Comparison of ENCODE assay signal across 1 cellular context in the genomic region with DNA sequence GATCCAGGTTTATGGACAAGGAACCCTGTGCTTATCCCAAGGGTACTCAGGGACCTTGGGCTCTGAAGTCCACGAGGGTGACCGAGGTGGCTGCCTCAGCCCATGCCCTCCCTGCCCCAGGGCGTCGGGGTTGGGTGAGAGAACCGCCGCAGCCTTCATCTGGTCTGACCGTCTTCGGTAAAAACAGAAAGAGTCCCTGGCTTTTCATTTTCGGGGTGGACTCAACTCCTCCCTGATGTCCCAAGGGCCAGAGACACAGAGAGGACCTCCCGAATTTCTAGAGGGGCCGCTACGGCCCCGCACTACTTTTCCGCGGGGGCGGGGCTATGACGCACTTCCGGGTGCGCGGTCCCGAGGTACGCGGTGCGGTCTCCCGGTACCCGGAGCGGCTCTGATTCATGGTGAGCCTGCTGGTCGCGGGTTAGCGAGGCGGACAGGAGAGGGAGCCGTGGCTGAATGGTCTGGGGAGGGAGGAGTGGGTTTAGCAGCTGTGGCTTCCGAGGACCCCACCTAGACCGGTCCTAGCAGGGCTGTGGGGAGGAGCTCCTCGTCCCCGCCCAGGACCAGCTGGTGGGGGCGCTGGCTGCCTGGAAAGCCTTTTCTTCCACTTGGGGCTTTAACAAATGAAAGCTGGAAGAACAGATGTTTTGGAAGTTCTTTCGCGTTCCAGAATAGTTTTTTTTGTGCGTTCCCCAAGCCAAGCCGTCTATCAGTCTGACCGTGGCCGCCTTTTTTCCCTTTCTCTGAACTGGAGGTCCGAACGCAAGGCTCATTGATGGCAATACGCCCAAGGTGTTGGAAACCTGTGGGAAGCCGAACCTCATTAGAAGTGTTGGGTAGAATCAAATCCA.
TF ChIP-seq lines count a peak whose summit lies in the region.

A gene (plus strand): TSS at position 334 of the 851 bp plus-strand sequence. CDS start 7,233 bp downstream, outside the sequence.

TF ChIP-seq in HepG2, 621 proteins besides CTCF, POLR2A, EP300 and RAD21 (continued from another document and continues in another):
- TF ChIP-seq, protein P1, sequence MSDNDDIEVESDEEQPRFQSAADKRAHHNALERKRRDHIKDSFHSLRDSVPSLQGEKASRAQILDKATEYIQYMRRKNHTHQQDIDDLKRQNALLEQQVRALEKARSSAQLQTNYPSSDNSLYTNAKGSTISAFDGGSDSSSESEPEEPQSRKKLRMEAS (IDR thresholded peaks at IDR 0.05) = peak; percentile 78
- no peak for TF ChIP-seq HMG20B (CRISPR knock-in tag; conservative IDR thresholded peaks at IDR 0.05)
- no peak for TF ChIP-seq NFRKB (IDR thresholded peaks at IDR 0.05)
- TF ChIP-seq ZNF292 (CRISPR knock-in tag; IDR thresholded peaks at IDR 0.05; ENCODE audit: borderline replicate concordance, low read depth) = 0 out of 2 replicates have a peak, but pooled peaks have one; percentile 26
- TF ChIP-seq, protein P2, sequence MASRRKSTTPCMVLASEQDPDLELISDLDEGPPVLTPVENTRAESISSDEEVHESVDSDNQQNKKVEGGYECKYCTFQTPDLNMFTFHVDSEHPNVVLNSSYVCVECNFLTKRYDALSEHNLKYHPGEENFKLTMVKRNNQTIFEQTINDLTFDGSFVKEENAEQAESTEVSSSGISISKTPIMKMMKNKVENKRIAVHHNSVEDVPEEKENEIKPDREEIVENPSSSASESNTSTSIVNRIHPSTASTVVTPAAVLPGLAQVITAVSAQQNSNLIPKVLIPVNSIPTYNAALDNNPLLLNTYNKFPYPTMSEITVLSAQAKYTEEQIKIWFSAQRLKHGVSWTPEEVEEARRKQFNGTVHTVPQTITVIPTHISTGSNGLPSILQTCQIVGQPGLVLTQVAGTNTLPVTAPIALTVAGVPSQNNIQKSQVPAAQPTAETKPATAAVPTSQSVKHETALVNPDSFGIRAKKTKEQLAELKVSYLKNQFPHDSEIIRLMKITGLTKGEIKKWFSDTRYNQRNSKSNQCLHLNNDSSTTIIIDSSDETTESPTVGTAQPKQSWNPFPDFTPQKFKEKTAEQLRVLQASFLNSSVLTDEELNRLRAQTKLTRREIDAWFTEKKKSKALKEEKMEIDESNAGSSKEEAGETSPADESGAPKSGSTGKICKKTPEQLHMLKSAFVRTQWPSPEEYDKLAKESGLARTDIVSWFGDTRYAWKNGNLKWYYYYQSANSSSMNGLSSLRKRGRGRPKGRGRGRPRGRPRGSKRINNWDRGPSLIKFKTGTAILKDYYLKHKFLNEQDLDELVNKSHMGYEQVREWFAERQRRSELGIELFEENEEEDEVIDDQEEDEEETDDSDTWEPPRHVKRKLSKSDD (CRISPR knock-in tag; IDR thresholded peaks at IDR 0.05; ENCODE audit: low read depth) = no peak; the same call in 1 of the 2 replicates
- TF ChIP-seq U2AF1 (optimal IDR thresholded peaks at IDR 0.05; ENCODE audit: low read depth, low read length) = peak; percentile 76
- TF ChIP-seq, protein P3, sequence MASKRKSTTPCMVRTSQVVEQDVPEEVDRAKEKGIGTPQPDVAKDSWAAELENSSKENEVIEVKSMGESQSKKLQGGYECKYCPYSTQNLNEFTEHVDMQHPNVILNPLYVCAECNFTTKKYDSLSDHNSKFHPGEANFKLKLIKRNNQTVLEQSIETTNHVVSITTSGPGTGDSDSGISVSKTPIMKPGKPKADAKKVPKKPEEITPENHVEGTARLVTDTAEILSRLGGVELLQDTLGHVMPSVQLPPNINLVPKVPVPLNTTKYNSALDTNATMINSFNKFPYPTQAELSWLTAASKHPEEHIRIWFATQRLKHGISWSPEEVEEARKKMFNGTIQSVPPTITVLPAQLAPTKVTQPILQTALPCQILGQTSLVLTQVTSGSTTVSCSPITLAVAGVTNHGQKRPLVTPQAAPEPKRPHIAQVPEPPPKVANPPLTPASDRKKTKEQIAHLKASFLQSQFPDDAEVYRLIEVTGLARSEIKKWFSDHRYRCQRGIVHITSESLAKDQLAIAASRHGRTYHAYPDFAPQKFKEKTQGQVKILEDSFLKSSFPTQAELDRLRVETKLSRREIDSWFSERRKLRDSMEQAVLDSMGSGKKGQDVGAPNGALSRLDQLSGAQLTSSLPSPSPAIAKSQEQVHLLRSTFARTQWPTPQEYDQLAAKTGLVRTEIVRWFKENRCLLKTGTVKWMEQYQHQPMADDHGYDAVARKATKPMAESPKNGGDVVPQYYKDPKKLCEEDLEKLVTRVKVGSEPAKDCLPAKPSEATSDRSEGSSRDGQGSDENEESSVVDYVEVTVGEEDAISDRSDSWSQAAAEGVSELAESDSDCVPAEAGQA (IDR thresholded peaks at IDR 0.05; ENCODE audit: low read depth) = peak; percentile 63
- TF ChIP-seq, protein P3 (CRISPR knock-in tag; IDR thresholded peaks at IDR 0.05; ENCODE audit: borderline replicate concordance) = no peak
- TF ChIP-seq ZSCAN12 (CRISPR knock-in tag; IDR thresholded peaks at IDR 0.05) = no peak
- no peak for TF ChIP-seq ETV5 (CRISPR knock-in tag; IDR thresholded peaks at IDR 0.05; ENCODE audit: borderline replicate concordance)
- TF ChIP-seq MEIS2 (CRISPR knock-in tag; IDR thresholded peaks at IDR 0.05) = peak; percentile 27; the same call in 1 of the 2 replicates
- TF ChIP-seq, protein P4, sequence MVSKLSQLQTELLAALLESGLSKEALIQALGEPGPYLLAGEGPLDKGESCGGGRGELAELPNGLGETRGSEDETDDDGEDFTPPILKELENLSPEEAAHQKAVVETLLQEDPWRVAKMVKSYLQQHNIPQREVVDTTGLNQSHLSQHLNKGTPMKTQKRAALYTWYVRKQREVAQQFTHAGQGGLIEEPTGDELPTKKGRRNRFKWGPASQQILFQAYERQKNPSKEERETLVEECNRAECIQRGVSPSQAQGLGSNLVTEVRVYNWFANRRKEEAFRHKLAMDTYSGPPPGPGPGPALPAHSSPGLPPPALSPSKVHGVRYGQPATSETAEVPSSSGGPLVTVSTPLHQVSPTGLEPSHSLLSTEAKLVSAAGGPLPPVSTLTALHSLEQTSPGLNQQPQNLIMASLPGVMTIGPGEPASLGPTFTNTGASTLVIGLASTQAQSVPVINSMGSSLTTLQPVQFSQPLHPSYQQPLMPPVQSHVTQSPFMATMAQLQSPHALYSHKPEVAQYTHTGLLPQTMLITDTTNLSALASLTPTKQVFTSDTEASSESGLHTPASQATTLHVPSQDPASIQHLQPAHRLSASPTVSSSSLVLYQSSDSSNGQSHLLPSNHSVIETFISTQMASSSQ (IDR thresholded peaks at IDR 0.05; ENCODE audit: low read depth) = no peak
- TF ChIP-seq, protein P4 (CRISPR knock-in tag; IDR thresholded peaks at IDR 0.05; ENCODE audit: borderline replicate concordance) = peak; percentile 48; the same call in 1 of the 2 replicates
- no peak for TF ChIP-seq TAF15 (IDR thresholded peaks at IDR 0.05; ENCODE audit: low read depth, low read length, poor library complexity, severe bottlenecking)
- TF ChIP-seq ZNF614 (CRISPR knock-in tag; IDR thresholded peaks at IDR 0.05; ENCODE audit: borderline replicate concordance) = peak; percentile 33; the same call in 1 of the 2 replicates
- peak; percentile 72; the same call in 1 of the 2 replicates for TF ChIP-seq ZFP82 (CRISPR knock-in tag; IDR thresholded peaks at IDR 0.05; ENCODE audit: borderline replicate concordance)
- 0 out of 2 replicates have a peak, but pooled peaks have one; percentile 48 for TF ChIP-seq ZBTB3 (CRISPR knock-in tag; IDR thresholded peaks at IDR 0.05; ENCODE audit: borderline replicate concordance, low read depth)
- TF ChIP-seq, protein P5, sequence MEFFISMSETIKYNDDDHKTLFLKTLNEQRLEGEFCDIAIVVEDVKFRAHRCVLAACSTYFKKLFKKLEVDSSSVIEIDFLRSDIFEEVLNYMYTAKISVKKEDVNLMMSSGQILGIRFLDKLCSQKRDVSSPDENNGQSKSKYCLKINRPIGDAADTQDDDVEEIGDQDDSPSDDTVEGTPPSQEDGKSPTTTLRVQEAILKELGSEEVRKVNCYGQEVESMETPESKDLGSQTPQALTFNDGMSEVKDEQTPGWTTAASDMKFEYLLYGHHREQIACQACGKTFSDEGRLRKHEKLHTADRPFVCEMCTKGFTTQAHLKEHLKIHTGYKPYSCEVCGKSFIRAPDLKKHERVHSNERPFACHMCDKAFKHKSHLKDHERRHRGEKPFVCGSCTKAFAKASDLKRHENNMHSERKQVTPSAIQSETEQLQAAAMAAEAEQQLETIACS (CRISPR knock-in tag; IDR thresholded peaks at IDR 0.05) = peak; percentile 69
- TF ChIP-seq ZMYM4 (CRISPR knock-in tag; IDR thresholded peaks at IDR 0.05) = peak; percentile 53
- no peak for TF ChIP-seq PRPF4 (IDR thresholded peaks at IDR 0.05; ENCODE audit: low read depth, low read length, poor library complexity, severe bottlenecking)
- 0 out of 2 replicates have a peak, but pooled peaks have one; percentile 51 for TF ChIP-seq ZNF766 (CRISPR knock-in tag; IDR thresholded peaks at IDR 0.05; ENCODE audit: borderline replicate concordance)
- peak; percentile 37 for TF ChIP-seq STAG1 (CRISPR knock-in tag; IDR thresholded peaks at IDR 0.05)
- peak; percentile 82 for TF ChIP-seq POLR2AphosphoS5 (IDR thresholded peaks at IDR 0.05; ENCODE audit: low read depth, low read length)
- peak; percentile 74 for TF ChIP-seq ASH2L (IDR thresholded peaks at IDR 0.05; ENCODE audit: insufficient read length, low read depth, low read length)
- TF ChIP-seq RFXANK (CRISPR knock-in tag; IDR thresholded peaks at IDR 0.05) = no peak
- peak; percentile 76; the same call in 1 of the 2 replicates for TF ChIP-seq KLF12 (CRISPR knock-in tag; IDR thresholded peaks at IDR 0.05; ENCODE audit: borderline replicate concordance)
- peak; percentile 66; the same call in 1 of the 2 replicates for TF ChIP-seq HNRNPL (IDR thresholded peaks at IDR 0.05; ENCODE audit: low read depth, low read length)
- TF ChIP-seq SP2 (CRISPR knock-in tag; IDR thresholded peaks at IDR 0.05) = peak; percentile 48; the same call in 1 of the 2 replicates
- TF ChIP-seq, protein P6, sequence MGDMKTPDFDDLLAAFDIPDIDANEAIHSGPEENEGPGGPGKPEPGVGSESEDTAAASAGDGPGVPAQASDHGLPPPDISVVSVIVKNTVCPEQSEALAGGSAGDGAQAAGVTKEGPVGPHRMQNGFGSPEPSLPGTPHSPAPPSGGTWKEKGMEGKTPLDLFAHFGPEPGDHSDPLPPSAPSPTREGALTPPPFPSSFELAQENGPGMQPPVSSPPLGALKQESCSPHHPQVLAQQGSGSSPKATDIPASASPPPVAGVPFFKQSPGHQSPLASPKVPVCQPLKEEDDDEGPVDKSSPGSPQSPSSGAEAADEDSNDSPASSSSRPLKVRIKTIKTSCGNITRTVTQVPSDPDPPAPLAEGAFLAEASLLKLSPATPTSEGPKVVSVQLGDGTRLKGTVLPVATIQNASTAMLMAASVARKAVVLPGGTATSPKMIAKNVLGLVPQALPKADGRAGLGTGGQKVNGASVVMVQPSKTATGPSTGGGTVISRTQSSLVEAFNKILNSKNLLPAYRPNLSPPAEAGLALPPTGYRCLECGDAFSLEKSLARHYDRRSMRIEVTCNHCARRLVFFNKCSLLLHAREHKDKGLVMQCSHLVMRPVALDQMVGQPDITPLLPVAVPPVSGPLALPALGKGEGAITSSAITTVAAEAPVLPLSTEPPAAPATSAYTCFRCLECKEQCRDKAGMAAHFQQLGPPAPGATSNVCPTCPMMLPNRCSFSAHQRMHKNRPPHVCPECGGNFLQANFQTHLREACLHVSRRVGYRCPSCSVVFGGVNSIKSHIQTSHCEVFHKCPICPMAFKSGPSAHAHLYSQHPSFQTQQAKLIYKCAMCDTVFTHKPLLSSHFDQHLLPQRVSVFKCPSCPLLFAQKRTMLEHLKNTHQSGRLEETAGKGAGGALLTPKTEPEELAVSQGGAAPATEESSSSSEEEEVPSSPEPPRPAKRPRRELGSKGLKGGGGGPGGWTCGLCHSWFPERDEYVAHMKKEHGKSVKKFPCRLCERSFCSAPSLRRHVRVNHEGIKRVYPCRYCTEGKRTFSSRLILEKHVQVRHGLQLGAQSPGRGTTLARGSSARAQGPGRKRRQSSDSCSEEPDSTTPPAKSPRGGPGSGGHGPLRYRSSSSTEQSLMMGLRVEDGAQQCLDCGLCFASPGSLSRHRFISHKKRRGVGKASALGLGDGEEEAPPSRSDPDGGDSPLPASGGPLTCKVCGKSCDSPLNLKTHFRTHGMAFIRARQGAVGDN (CRISPR knock-in tag; IDR thresholded peaks at IDR 0.05) = peak; percentile 93
